In genomic region chr1:86912501-86912900, GRCh38 we compare ENCODE assay signal across 10 cellular contexts. TPM values are rescaled to one million over a fixed set of nuclear protein-coding genes. Genes with fewer than 3 reads are reported as not detected.
A peak's percentile ranks its signal among the peaks of the same experiment; 100 is the strongest.
DNase-seq lines count a peak whose midpoint lies in the region; ATAC-seq and TF ChIP-seq lines count a peak whose summit lies in the region.
"Had no signal": no experiment of that assay in that cellular context is flagged by ENCODE, and none has a peak within 500 bp of the region (broad histone marks: within the 10 kb centered on the region; RNA-seq: fewer than 3 reads in every experiment).

No MANE protein-coding gene starts in this region.

- 80 to 81% methylated on average over 5 of the region's 5 CpGs for WGBS in ectodermal cell, 2 experiments

- no peak for TF ChIP-seq EP300 in neural cell (conservative IDR thresholded peaks at IDR 0.05; ENCODE audit: poor library complexity, severe bottlenecking)

- peak overlapping the region; percentile 83 to 86; a peak in 3 of 4 replicates for H3K4me3 ChIP-seq in DND-41 (ENCODE audit: low read depth in 1 of 2, low read length in 2 of 2)
- H3K4me3 ChIP-seq in ectodermal cell (ENCODE audit: insufficient read depth, low read depth, low read length) = peak overlapping the region; percentile 76
- peak overlapping the region; percentile 75 for H3K4me3 ChIP-seq in neural cell (ENCODE audit: low read length)

- peak overlapping the region; percentile 84 for H3K9ac ChIP-seq in DND-41 (ENCODE audit: low read depth, low read length)
- H3K9ac ChIP-seq in neural cell (ENCODE audit: low read length) = peak overlapping the region; percentile 88

- H3K9me3 ChIP-seq in DND-41 (ENCODE audit: insufficient read depth, low read length, severe bottlenecking) (no peaks in the 10 kb centered on the region), KOPT-K1 (ENCODE audit: insufficient read depth, low read length, poor library complexity, severe bottlenecking) (no peaks in the 10 kb centered on the region), ectodermal cell (ENCODE audit: control insufficient read depth, low read length) (no peaks in the 10 kb centered on the region), neural cell (ENCODE audit: low read length) (no peaks in the 10 kb centered on the region)

- TF ChIP-seq RAD21 in neural cell (conservative IDR thresholded peaks at IDR 0.05) = no peak

- H3K4me1 ChIP-seq in DND-41 (ENCODE audit: insufficient read depth, low read length) (peaks cover 40% of the 10 kb centered on the region), ectodermal cell (ENCODE audit: control insufficient read depth, insufficient read depth, low read length) (no peaks in the 10 kb centered on the region)

- H4K20me1 ChIP-seq in DND-41 (ENCODE audit: insufficient read depth, low read length) (peaks cover 41% of the 10 kb centered on the region), neural cell (ENCODE audit: insufficient read depth) (no peaks in the 10 kb centered on the region)

- DNase-seq in DND-41 = no peak
- DNase-seq in stimulated activated CD4-positive, alpha-beta T cell treated with anti-CD3 and anti-CD28 coated beads, Interleukin-4, amount 100 ng/mL, for 4 hours = no peak
- no peak for DNase-seq in epidermal melanocyte (ENCODE audit: insufficient read length, low spot score)
- no peak for DNase-seq in NCI-H2171 treated with DMSO at 0.1 percent for 48 hours (lab: John Stamatoyannopoulos, UW)
- DNase-seq: activated CD4-positive, alpha-beta T cell treated with anti-CD3 and anti-CD28 coated beads, Interleukin-2, amount 50 U/mL, for 4 hours; islet precursor cell had no signal

- no peaks in the 10 kb centered on the region for H3F3A ChIP-seq in neural cell (ENCODE audit: insufficient read depth, low read length, poor library complexity, severe bottlenecking)

- H3K27me3 ChIP-seq in DND-41 (ENCODE audit: insufficient read depth, low read length, poor library complexity) (no peaks in the 10 kb centered on the region), ectodermal cell (ENCODE audit: control insufficient read depth, insufficient read depth, low read length, poor library complexity, severe bottlenecking) (no peaks in the 10 kb centered on the region), neural cell (ENCODE audit: insufficient read depth, low read depth, low read length) (no peaks in the 10 kb centered on the region)

- H2AFZ ChIP-seq in DND-41 (ENCODE audit: low read depth, low read length) = no peak overlapping the region
- no peak overlapping the region for H2AFZ ChIP-seq in neural cell (ENCODE audit: low read depth, low read length)

- H3K27ac ChIP-seq in DND-41 (ENCODE audit: low read length) (peak overlapping the region; percentile 95; the same call in 1 of the 2 replicates), KOPT-K1 (ENCODE audit: low read depth, low read length, poor library complexity, severe bottlenecking) (peak overlapping the region; percentile 90), ectodermal cell (ENCODE audit: insufficient read depth, low read depth, low read length, poor library complexity, severe bottlenecking) (no peak overlapping the region), neural cell (ENCODE audit: low read length) (no peak overlapping the region)

- H3K4me2 ChIP-seq in DND-41 (ENCODE audit: insufficient read depth, low read length) = peak overlapping the region; percentile 75
- H3K4me2 ChIP-seq in neural cell (ENCODE audit: low read length) = peak overlapping the region; percentile 62

- TF ChIP-seq CTCF in DND-41 (IDR thresholded peaks at IDR 0.05; ENCODE audit: borderline replicate concordance, extremely low read depth, low read length, poor library complexity, severe bottlenecking) (no peak), neural cell (IDR thresholded peaks at IDR 0.05; ENCODE audit: poor library complexity, severe bottlenecking) (no peak)

- H3K79me2 ChIP-seq in DND-41 (ENCODE audit: insufficient read depth, low read length) (peaks cover 92% of the 10 kb centered on the region), neural cell (replicated peaks; ENCODE audit: insufficient read depth, low read length) (peaks cover 67% of the 10 kb centered on the region)

- H3K36me3 ChIP-seq in DND-41 (ENCODE audit: insufficient read depth, low read length) (peaks cover 25% of the 10 kb centered on the region), KOPT-K1 (ENCODE audit: insufficient read depth, low read length) (peaks cover 34% of the 10 kb centered on the region), ectodermal cell (ENCODE audit: control insufficient read depth, insufficient read depth, low read length) (no peaks in the 10 kb centered on the region), neural cell (ENCODE audit: insufficient read depth, low read length) (no peaks in the 10 kb centered on the region)

- ATAC-seq in DND-41 (ENCODE audit: insufficient read depth, low read depth) (no peak), HG02884 (IDR thresholded peaks at IDR 0.05; ENCODE audit: unreplicated experiment) (no peak)

- no peaks in the 10 kb centered on the region for H3K9me2 ChIP-seq in neural cell (ENCODE audit: insufficient read depth, low read length)

TF ChIP-seq in neural cell, 6 proteins besides CTCF, POLR2A, EP300 and RAD21:
- TF ChIP-seq TAF1 (IDR thresholded peaks at IDR 0.05; ENCODE audit: low read depth) (no peak), POLR2AphosphoS5 (IDR thresholded peaks at IDR 0.05) (no peak), SMC3 (conservative IDR thresholded peaks at IDR 0.05; ENCODE audit: poor library complexity) (no peak), EZH2 (IDR thresholded peaks at IDR 0.05; ENCODE audit: borderline replicate concordance, insufficient read depth, low read length, poor library complexity, severe bottlenecking) (no peak), MXI1 (conservative IDR thresholded peaks at IDR 0.05; ENCODE audit: poor library complexity, severe bottlenecking) (no peak), REST (IDR thresholded peaks at IDR 0.05; ENCODE audit: borderline replicate concordance) (no peak)

RNA-seq across cellular contexts. Expression of gene SELENOF, which starts 1.4 kb away (rescaled TPM):
- 111 TPM for polyA plus RNA-seq in ectodermal cell (2013, experiment 1 of 4)
- polyA plus RNA-seq in ectodermal cell (2013, experiment 2 of 4) = 124 TPM
- polyA plus RNA-seq in ectodermal cell (2013, experiment 3 of 4) = 104 TPM
- polyA plus RNA-seq in ectodermal cell (2013, experiment 4 of 4) = 113 TPM
- 171 and 198 TPM in 2 replicates for polyA plus RNA-seq in neural cell
- polyA minus RNA-seq in neural cell = 109 and 124 TPM in 2 replicates

RNA-seq across cellular contexts. Expression of gene HS2ST1, which starts 1.9 kb away (rescaled TPM):
- 35.5 TPM for polyA plus RNA-seq in ectodermal cell (2013, experiment 1 of 4)
- 33.8 TPM for polyA plus RNA-seq in ectodermal cell (2013, experiment 2 of 4)
- polyA plus RNA-seq in ectodermal cell (2013, experiment 3 of 4) = 23.6 TPM
- 34.6 TPM for polyA plus RNA-seq in ectodermal cell (2013, experiment 4 of 4)
- polyA plus RNA-seq in neural cell = 22.2 and 24.7 TPM in 2 replicates
- polyA minus RNA-seq in neural cell = 51.6 and 57.3 TPM in 2 replicates

Comparison
In these comparisons a context has a peak if more than half of its experiments do, and no peak if none do; other contexts are left out.
1. H3K27ac ChIP-seq: peak in DND-41 (single experiment) and KOPT-K1 (single experiment); none in ectodermal cell (single experiment) and neural cell (single experiment).
2. Peak in every context shown above with its lines, with median percentiles within 50 percentile points of each other: H3K4me3 ChIP-seq.